Comparison of ENCODE assay signal across 2 cellular contexts in genomic region chr4:2401610-2401983, GRCh38.
TF ChIP-seq lines count a peak whose summit lies in the region.

No MANE protein-coding gene starts in this region.

TF ChIP-seq in IMR-90, 13 proteins besides CTCF, POLR2A, EP300 and RAD21 (continued from another document):
- TF ChIP-seq USF2 (IDR thresholded peaks at IDR 0.05; ENCODE audit: low read depth, low read length) (no peak), RCOR1 (IDR thresholded peaks at IDR 0.05; ENCODE audit: insufficient replicate concordance, low read length) (no peak), MXI1 (IDR thresholded peaks at IDR 0.05; ENCODE audit: borderline replicate concordance, low read depth, low read length) (no peak), CEBPB (IDR thresholded peaks at IDR 0.05; ENCODE audit: low read depth, low read length) (no peak), NFE2L2 (IDR thresholded peaks at IDR 0.05; ENCODE audit: low read depth, low read length) (no peak), MAFK (IDR thresholded peaks at IDR 0.05; ENCODE audit: low read depth, low read length) (no peak), CHD1 (IDR thresholded peaks at IDR 0.05; ENCODE audit: low read depth, low read length) (no peak), SMC3 (IDR thresholded peaks at IDR 0.05; ENCODE audit: low read depth, low read length) (no peak), MAZ (IDR thresholded peaks at IDR 0.05; ENCODE audit: borderline replicate concordance, low read depth, low read length) (no peak), BHLHE40 (IDR thresholded peaks at IDR 0.05; ENCODE audit: low read depth, low read length) (no peak)

TF ChIP-seq in neural cell, 6 proteins besides CTCF, POLR2A, EP300 and RAD21 (continued from another document):
- TF ChIP-seq REST (IDR thresholded peaks at IDR 0.05; ENCODE audit: borderline replicate concordance) (no peak), MXI1 (conservative IDR thresholded peaks at IDR 0.05; ENCODE audit: poor library complexity, severe bottlenecking) (no peak), POLR2AphosphoS5 (IDR thresholded peaks at IDR 0.05) (no peak), TAF1 (IDR thresholded peaks at IDR 0.05; ENCODE audit: low read depth) (no peak)
